24 cellular contexts compared by ENCODE assay signal in the genomic region with DNA sequence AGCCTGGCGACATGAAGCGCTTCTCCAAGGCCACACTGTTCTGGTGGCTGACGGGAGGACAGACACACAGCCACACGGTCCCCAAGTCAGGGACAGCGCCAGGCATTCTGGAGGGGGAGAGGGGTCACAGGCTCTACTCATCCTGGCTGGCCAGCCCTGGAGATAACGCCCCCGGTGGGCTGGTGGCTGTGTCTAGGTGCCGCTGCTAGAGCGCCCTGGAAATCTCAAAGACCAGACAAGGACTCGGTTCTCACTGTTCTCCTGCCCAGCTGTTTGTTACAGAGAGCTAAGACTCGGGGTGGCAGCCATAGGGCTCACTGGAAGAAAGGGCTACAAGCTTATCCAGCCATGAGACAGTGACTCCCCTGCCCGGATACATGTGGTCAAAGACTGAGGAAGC.
DNase-seq lines count a peak whose midpoint lies in the region; ATAC-seq and TF ChIP-seq lines count a peak whose summit lies in the region.
"Had no signal": no experiment of that assay in that cellular context is flagged by ENCODE, and none has a peak within 500 bp of the region (broad histone marks: within the 10 kb centered on the region; RNA-seq: fewer than 3 reads in every experiment).

No MANE protein-coding gene starts in this region.

- TF ChIP-seq POLR2A in IMR-90 (IDR thresholded peaks at IDR 0.05; ENCODE audit: low read depth, low read length) (no peak), spleen (IDR thresholded peaks at IDR 0.05) (no peak)

- no peak overlapping the region for H3K4me3 ChIP-seq in IMR-90 (ENCODE audit: insufficient read depth, low read depth, low read length)
- peak overlapping the region; percentile 52 for H3K4me3 ChIP-seq in coronary artery
- no peak overlapping the region for H3K4me3 ChIP-seq in right cardiac atrium (ENCODE audit: low read length)
- H3K4me3 ChIP-seq in spleen: peak overlapping the region in 1 of 8 donors; percentile 6
- H3K4me3 ChIP-seq: GM12878, left lung, SK-N-MC had no signal

- H3K27me3 ChIP-seq in IMR-90 (ENCODE audit: control insufficient read depth, insufficient read depth, low read length) (no peaks in the 10 kb centered on the region; the same call in 1 of the 2 replicates), right cardiac atrium (ENCODE audit: control insufficient read depth, insufficient read depth) (no peaks in the 10 kb centered on the region), spleen (replicated peaks in 1 of 7) (peaks cover 0 to 9% (median 0%) of the 10 kb centered on the region in 7 donors)

- H3K9me3 ChIP-seq in IMR-90 (ENCODE audit: control insufficient read depth, insufficient read depth, low read length) (no peaks in the 10 kb centered on the region), right cardiac atrium (ENCODE audit: control insufficient read depth, low read length) (no peaks in the 10 kb centered on the region), spleen (no peaks in the 10 kb centered on the region)
- H3K9me3 ChIP-seq: left lung had no signal

- H3K4me2 ChIP-seq in IMR-90 (ENCODE audit: low read depth, low read length): peak overlapping the region; percentile 61; the same call in 1 of the 2 replicates

- CTCF ChIA-PET in IMR-90 (lab: Yijun Ruan, JAX): interaction anchor here (0.6 to 1.0 kb wide), 2 partner anchors 9 to 734 kb away, joined by 3 read pairs; no protein-coding TSS in a partner anchor

- peak overlapping the region; percentile 55; the same call in 1 of the 2 replicates for H3K56ac ChIP-seq in IMR-90 (ENCODE audit: extremely low read depth, insufficient read depth, low read length)

- H4K5ac ChIP-seq in IMR-90 (ENCODE audit: low read depth, low read length): peak overlapping the region; percentile 82

- H3K9me1 ChIP-seq in IMR-90 (ENCODE audit: insufficient read depth, low read length): peaks cover 6% of the 10 kb centered on the region; the same call in 1 of the 2 replicates

- no peak overlapping the region for H3K27ac Mint-ChIP-seq in osteocyte (ENCODE audit: unreplicated experiment)
- H3K27ac Mint-ChIP-seq: activated CD4-positive, alpha-beta T cell treated with anti-CD3 and anti-CD28 coated beads, Interleukin-2, amount 10 ng/mL, durations not matched to agents 7 days and 5 days; IgD-negative memory B cell had no signal

- in situ Hi-C loops in IMR-90 (cut with MboI; ENCODE audit: low sequenced_read_pairs): no loop called here

- H2AK9ac ChIP-seq in IMR-90 (replicated peaks; ENCODE audit: low read depth, low read length, poor library complexity): peak overlapping the region; percentile 17

- TF ChIP-seq CTCF in IMR-90 (conservative IDR thresholded peaks at IDR 0.05; ENCODE audit: low read depth, low read length): no peak
- no peak for TF ChIP-seq CTCF in coronary artery (IDR thresholded peaks at IDR 0.05)
- no peak for TF ChIP-seq CTCF in spleen (IDR thresholded peaks at IDR 0.05 in 8 of 11, conservative IDR thresholded peaks at IDR 0.05 in 3 of 11)
- TF ChIP-seq CTCF in osteocyte (IDR thresholded peaks at IDR 0.05): no peak
- no peak for TF ChIP-seq CTCF in GM20000 (IDR thresholded peaks at IDR 0.05; ENCODE audit: extremely low read depth, missing control alignments)

- H3K18ac ChIP-seq in IMR-90 (ENCODE audit: low read depth, low read length): peak overlapping the region; percentile 71; the same call in 1 of the 2 replicates

- H2BK20ac ChIP-seq in IMR-90 (ENCODE audit: low read depth, low read length): peak overlapping the region; percentile 67; the same call in 1 of the 2 replicates

- no peaks in the 10 kb centered on the region for H3K79me1 ChIP-seq in IMR-90 (ENCODE audit: low read depth in 1 of 2, low read length in 2 of 2)

- H3K4me1 ChIP-seq in IMR-90 (ENCODE audit: control insufficient read depth, insufficient read depth, low read length) (peaks cover 9% of the 10 kb centered on the region; the same call in 1 of the 2 replicates), right cardiac atrium (ENCODE audit: control insufficient read depth, insufficient read depth, low read length) (no peaks in the 10 kb centered on the region), spleen (peaks cover 0 to 6% (median 0%) of the 10 kb centered on the region in 6 donors)
- H3K4me1 ChIP-seq: left lung had no signal

- no peak overlapping the region for H2BK5ac ChIP-seq in IMR-90 (ENCODE audit: low read depth, low read length, poor library complexity, severe bottlenecking)

- H4K20me1 ChIP-seq in IMR-90 (ENCODE audit: insufficient read depth, low read length): no peaks in the 10 kb centered on the region

- peak overlapping the region; percentile 76 for H3K23ac ChIP-seq in IMR-90 (ENCODE audit: low read depth, low read length)

- H3K4me3 Mint-ChIP-seq in osteocyte (ENCODE audit: unreplicated experiment): no peak overlapping the region
- H3K4me3 Mint-ChIP-seq: activated CD4-positive, alpha-beta T cell treated with anti-CD3 and anti-CD28 coated beads, Interleukin-2, amount 10 ng/mL, durations not matched to agents 7 days and 5 days; central memory CD8-positive, alpha-beta T cell; neural crest cell had no signal

- BruUV-seq in IMR-90 (replicated peaks; lab: Mats Ljungman, UMichigan): no TSS peak

- H3K36me3 ChIP-seq in IMR-90 (ENCODE audit: control insufficient read depth, insufficient read depth, low read length): no peaks in the 10 kb centered on the region
- H3K36me3 ChIP-seq in spleen: no peaks in the 10 kb centered on the region
- H3K36me3 ChIP-seq: left lung had no signal

- peak overlapping the region; percentile 6; the same call in 1 of the 2 replicates for H3K9ac ChIP-seq in IMR-90 (ENCODE audit: low read depth, low read length)

- POLR2A ChIA-PET in IMR-90 (lab: Charles Lee; ENCODE audit: unreplicated experiment): no interaction called here

- H4K91ac ChIP-seq in IMR-90 (ENCODE audit: insufficient read depth, low read depth, low read length): peak overlapping the region; percentile 86

- TF ChIP-seq RAD21 in IMR-90 (IDR thresholded peaks at IDR 0.05; ENCODE audit: low read length): no peak

- dilution Hi-C loops in IMR-90 (cut with HindIII; ENCODE audit: low sequenced_read_pairs, unreplicated experiment): no loop called here

- peak overlapping the region; percentile 91 for H2BK120ac ChIP-seq in IMR-90 (ENCODE audit: low read depth, low read length)

- peak overlapping the region; percentile 93 for H2AFZ ChIP-seq in IMR-90 (replicated peaks; ENCODE audit: low read length, poor library complexity)

- ATAC-seq in IMR-90 (ENCODE audit: low read depth) (peak; percentile 48), right cardiac atrium (peak; percentile 12 to 27)
- ATAC-seq: activated naive CD4-positive, alpha-beta T cell treated with anti-CD3 and anti-CD28 coated beads, Interleukin-2, amount 50 U/mL, for 72 hours; GM12878; HCT116 had no signal

- H3K4me1 Mint-ChIP-seq in osteocyte (ENCODE audit: unreplicated experiment): no peaks in the 10 kb centered on the region
- H3K4me1 Mint-ChIP-seq: activated CD4-positive, alpha-beta T cell treated with anti-CD3 and anti-CD28 coated beads, Interleukin-2, amount 10 ng/mL, durations not matched to agents 7 days and 5 days; central memory CD8-positive, alpha-beta T cell; IgD-negative memory B cell had no signal

- peak overlapping the region; percentile 82 for H3K14ac ChIP-seq in IMR-90 (replicated peaks; ENCODE audit: low read depth, low read length)

- no peaks in the 10 kb centered on the region for H3K36me3 Mint-ChIP-seq in osteocyte (ENCODE audit: unreplicated experiment)
- H3K36me3 Mint-ChIP-seq: activated naive CD4-positive, alpha-beta T cell treated with anti-CD3 and anti-CD28 coated beads, Interleukin-2, amount 50 U/mL, for 72 hours; IgD-negative memory B cell had no signal

- DNase-seq in IMR-90: no peak
- DNase-seq in coronary artery (ENCODE audit: low spot score): no peak
- DNase-seq in right cardiac atrium: no peak
- peak; percentile 63 for DNase-seq in spleen
- no peak for DNase-seq in T-helper 1 cell
- DNase-seq in superior temporal gyrus (ENCODE audit: extremely low spot score): no peak
- no peak for DNase-seq in osteocyte (ENCODE audit: extremely low spot score, unreplicated experiment)
- no peak for DNase-seq in GM20000 (ENCODE audit: low spot score)
- DNase-seq: activated CD4-positive, alpha-beta T cell treated with anti-CD3 and anti-CD28 coated beads, Interleukin-2, amount 10 ng/mL, durations not matched to agents 7 days and 5 days; Calu3; NCI-H1092 treated with DMSO at 0.1 percent for 48 hours; NCI-H2029 treated with DMSO at 0.1 percent for 48 hours; NCI-H226; NCI-H748 treated with DMSO at 0.1 percent for 48 hours; T-helper 2 cell had no signal

- peak overlapping the region; percentile 51; the same call in 1 of the 2 replicates for H2AK5ac ChIP-seq in IMR-90 (ENCODE audit: low read depth, low read length)

- peak overlapping the region; percentile 57 for H3K4ac ChIP-seq in IMR-90 (ENCODE audit: low read depth, low read length)

- intact Hi-C loops in IMR-90 (cut with micrococcal nuclease): no loop called here
- intact Hi-C loops in right cardiac atrium (cut with DNase I): no loop called here
- intact Hi-C loops in spleen (cut with DNase I; ENCODE audit: low total_unique reads): no loop called here

- H3K27ac ChIP-seq in IMR-90 (ENCODE audit: insufficient read depth, low read length) (peak overlapping the region; percentile 41), coronary artery (no peak overlapping the region), right cardiac atrium (ENCODE audit: low read length) (no peak overlapping the region), spleen (peak overlapping the region in 5 of 8 donors; percentile 28 to 54 (median 36))
- H3K27ac ChIP-seq: C4-2B, left lung, SK-N-MC had no signal

- peaks cover 18% of the 10 kb centered on the region for H3K27me3 Mint-ChIP-seq in osteocyte (ENCODE audit: unreplicated experiment)
- H3K27me3 Mint-ChIP-seq: activated CD4-positive, alpha-beta T cell treated with anti-CD3 and anti-CD28 coated beads, Interleukin-2, amount 10 ng/mL, durations not matched to agents 7 days and 5 days; central memory CD8-positive, alpha-beta T cell had no signal

- WGBS in IMR-90 (ENCODE audit: extremely low coverage in 2 of 2, insufficient read length in 1 of 2), 2 experiments: 28% methylated on average over 3 of the region's 12 CpGs; no CpG with 5 or more reads in 1 of the 2 experiments
- 44% methylated on average over 12 of the region's 12 CpGs for WGBS in right cardiac atrium
- WGBS in spleen, 5 donors: 39 to 91% (median 68%) methylated on average over 1 to 12 of the region's 12 CpGs

- no peaks in the 10 kb centered on the region for H3K9me3 Mint-ChIP-seq in osteocyte (ENCODE audit: unreplicated experiment)
- H3K9me3 Mint-ChIP-seq: activated CD4-positive, alpha-beta T cell treated with anti-CD3 and anti-CD28 coated beads, Interleukin-2, amount 10 ng/mL, durations not matched to agents 7 days and 5 days; activated naive CD4-positive, alpha-beta T cell treated with anti-CD3 and anti-CD28 coated beads, Interleukin-2, amount 50 U/mL, for 72 hours; central memory CD8-positive, alpha-beta T cell; IgD-negative memory B cell; neural crest cell had no signal

- H4K8ac ChIP-seq in IMR-90 (ENCODE audit: low read depth in 2 of 2, low read length in 2 of 2): peak overlapping the region; percentile 72 to 94; a peak in 3 of 4 replicates

- H2BK15ac ChIP-seq in IMR-90 (ENCODE audit: low read depth, low read length): peak overlapping the region; percentile 33; the same call in 1 of the 3 replicates

TF ChIP-seq in IMR-90, 13 proteins besides CTCF, POLR2A, EP300 and RAD21 (continues in another document):
- TF ChIP-seq MAFK (IDR thresholded peaks at IDR 0.05; ENCODE audit: low read depth, low read length): no peak

Comparison
In these comparisons a context has a peak if more than half of its experiments do, and no peak if none do; other contexts are left out.
1. H3K27ac ChIP-seq: peak in IMR-90 (single experiment) and spleen (5 of 8); none in coronary artery (0 of 2) and right cardiac atrium (single experiment).